1 cellular context compared by ENCODE assay signal in the genomic region with DNA sequence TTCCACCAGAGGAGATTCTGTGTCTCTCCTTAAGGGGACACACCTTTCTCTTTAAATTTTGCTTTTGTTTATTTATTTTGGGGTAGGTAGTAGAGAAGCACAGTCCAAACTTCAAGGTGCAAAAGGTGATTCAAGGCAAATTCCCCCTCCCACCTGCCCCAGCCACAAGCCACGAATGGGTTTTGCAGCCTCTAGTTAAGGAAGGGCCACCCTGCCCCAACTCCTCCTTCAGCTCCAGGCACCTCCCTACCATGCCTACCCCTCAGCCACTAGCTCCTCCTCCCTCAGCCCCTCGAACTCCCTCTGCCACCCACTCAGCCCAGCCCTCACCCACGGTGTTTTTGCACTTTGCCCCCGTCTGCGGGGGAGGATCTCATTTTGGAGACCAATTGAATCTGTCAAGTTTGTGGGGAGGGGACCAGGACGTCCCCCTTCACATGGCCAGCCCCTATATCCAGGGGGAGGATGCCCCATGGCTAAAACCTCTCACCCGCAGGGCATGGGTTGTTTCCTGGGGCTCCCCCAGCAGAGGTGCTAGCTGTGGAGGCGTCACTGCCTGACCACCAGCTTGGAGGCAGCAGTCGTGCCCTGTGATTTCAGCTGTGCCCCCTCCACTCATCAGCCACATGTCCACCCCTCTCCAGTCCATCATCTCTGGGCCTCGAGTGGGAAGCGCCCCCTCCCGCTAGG.
TF ChIP-seq lines count a peak whose summit lies in the region.

No MANE protein-coding gene starts in this region.

TF ChIP-seq in HepG2, 621 proteins besides CTCF, POLR2A, EP300 and RAD21 (continued from another document and continues in another):
- peak; percentile 97 for TF ChIP-seq NCOR1 (IDR thresholded peaks at IDR 0.05; ENCODE audit: borderline replicate concordance, low read length)
- TF ChIP-seq, protein P1, sequence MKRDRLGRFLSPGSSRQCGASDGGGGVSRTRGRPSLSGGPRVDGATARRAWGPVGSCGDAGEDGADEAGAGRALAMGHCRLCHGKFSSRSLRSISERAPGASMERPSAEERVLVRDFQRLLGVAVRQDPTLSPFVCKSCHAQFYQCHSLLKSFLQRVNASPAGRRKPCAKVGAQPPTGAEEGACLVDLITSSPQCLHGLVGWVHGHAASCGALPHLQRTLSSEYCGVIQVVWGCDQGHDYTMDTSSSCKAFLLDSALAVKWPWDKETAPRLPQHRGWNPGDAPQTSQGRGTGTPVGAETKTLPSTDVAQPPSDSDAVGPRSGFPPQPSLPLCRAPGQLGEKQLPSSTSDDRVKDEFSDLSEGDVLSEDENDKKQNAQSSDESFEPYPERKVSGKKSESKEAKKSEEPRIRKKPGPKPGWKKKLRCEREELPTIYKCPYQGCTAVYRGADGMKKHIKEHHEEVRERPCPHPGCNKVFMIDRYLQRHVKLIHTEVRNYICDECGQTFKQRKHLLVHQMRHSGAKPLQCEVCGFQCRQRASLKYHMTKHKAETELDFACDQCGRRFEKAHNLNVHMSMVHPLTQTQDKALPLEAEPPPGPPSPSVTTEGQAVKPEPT (CRISPR knock-in tag; IDR thresholded peaks at IDR 0.05; ENCODE audit: low read depth), result 0 out of 2 replicates have a peak, but pooled peaks have one; percentile 72
- TF ChIP-seq HOXD1 (CRISPR knock-in tag; IDR thresholded peaks at IDR 0.05), result no peak
- TF ChIP-seq XRCC5 (optimal IDR thresholded peaks at IDR 0.05; ENCODE audit: low read length), result peak; percentile 11
- TF ChIP-seq NCOA1 (CRISPR knock-in tag; IDR thresholded peaks at IDR 0.05), result peak; percentile 41; the same call in 1 of the 2 replicates
- 0 out of 2 replicates have a peak, but pooled peaks have one; percentile 8 for TF ChIP-seq MAZ (IDR thresholded peaks at IDR 0.05; ENCODE audit: borderline replicate concordance, low read depth, low read length)
- TF ChIP-seq MAZ (CRISPR knock-in tag; IDR thresholded peaks at IDR 0.05; ENCODE audit: low read depth), result peak; percentile 67
- TF ChIP-seq ZNF337 (CRISPR knock-in tag; IDR thresholded peaks at IDR 0.05; ENCODE audit: borderline replicate concordance, low read depth), result no peak
- no peak for TF ChIP-seq ZNF432 (CRISPR knock-in tag; IDR thresholded peaks at IDR 0.05; ENCODE audit: borderline replicate concordance)
- TF ChIP-seq CBX5 (CRISPR knock-in tag; IDR thresholded peaks at IDR 0.05; ENCODE audit: borderline replicate concordance), result no peak
- TF ChIP-seq ZFP82 (CRISPR knock-in tag; IDR thresholded peaks at IDR 0.05; ENCODE audit: borderline replicate concordance), result no peak
- 0 out of 2 replicates have a peak, but pooled peaks have one; percentile 18 for TF ChIP-seq EED (CRISPR knock-in tag; IDR thresholded peaks at IDR 0.05)
- no peak for TF ChIP-seq BRD4 (CRISPR knock-in tag; IDR thresholded peaks at IDR 0.05)
- TF ChIP-seq NBN (conservative IDR thresholded peaks at IDR 0.05), result no peak
- TF ChIP-seq, protein P2, sequence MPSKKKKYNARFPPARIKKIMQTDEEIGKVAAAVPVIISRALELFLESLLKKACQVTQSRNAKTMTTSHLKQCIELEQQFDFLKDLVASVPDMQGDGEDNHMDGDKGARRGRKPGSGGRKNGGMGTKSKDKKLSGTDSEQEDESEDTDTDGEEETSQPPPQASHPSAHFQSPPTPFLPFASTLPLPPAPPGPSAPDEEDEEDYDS (CRISPR knock-in tag; IDR thresholded peaks at IDR 0.05), result no peak
- TF ChIP-seq, protein P3, sequence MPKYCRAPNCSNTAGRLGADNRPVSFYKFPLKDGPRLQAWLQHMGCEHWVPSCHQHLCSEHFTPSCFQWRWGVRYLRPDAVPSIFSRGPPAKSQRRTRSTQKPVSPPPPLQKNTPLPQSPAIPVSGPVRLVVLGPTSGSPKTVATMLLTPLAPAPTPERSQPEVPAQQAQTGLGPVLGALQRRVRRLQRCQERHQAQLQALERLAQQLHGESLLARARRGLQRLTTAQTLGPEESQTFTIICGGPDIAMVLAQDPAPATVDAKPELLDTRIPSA (CRISPR knock-in tag; IDR thresholded peaks at IDR 0.05; ENCODE audit: borderline replicate concordance), result no peak
- TF ChIP-seq, protein P4, sequence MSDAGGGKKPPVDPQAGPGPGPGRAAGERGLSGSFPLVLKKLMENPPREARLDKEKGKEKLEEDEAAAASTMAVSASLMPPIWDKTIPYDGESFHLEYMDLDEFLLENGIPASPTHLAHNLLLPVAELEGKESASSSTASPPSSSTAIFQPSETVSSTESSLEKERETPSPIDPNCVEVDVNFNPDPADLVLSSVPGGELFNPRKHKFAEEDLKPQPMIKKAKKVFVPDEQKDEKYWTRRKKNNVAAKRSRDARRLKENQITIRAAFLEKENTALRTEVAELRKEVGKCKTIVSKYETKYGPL (CRISPR knock-in tag; IDR thresholded peaks at IDR 0.05), result no peak
- TF ChIP-seq FLYWCH1 (CRISPR knock-in tag; IDR thresholded peaks at IDR 0.05), result no peak
- 0 out of 2 replicates have a peak, but pooled peaks have one; percentile 29 for TF ChIP-seq KLF13 (CRISPR knock-in tag; IDR thresholded peaks at IDR 0.05)
- peak; percentile 67 for TF ChIP-seq ASH2L (IDR thresholded peaks at IDR 0.05; ENCODE audit: insufficient read length, low read depth, low read length)
- TF ChIP-seq ZNF333 (CRISPR knock-in tag; IDR thresholded peaks at IDR 0.05; ENCODE audit: borderline replicate concordance), result no peak
- TF ChIP-seq, protein P5, sequence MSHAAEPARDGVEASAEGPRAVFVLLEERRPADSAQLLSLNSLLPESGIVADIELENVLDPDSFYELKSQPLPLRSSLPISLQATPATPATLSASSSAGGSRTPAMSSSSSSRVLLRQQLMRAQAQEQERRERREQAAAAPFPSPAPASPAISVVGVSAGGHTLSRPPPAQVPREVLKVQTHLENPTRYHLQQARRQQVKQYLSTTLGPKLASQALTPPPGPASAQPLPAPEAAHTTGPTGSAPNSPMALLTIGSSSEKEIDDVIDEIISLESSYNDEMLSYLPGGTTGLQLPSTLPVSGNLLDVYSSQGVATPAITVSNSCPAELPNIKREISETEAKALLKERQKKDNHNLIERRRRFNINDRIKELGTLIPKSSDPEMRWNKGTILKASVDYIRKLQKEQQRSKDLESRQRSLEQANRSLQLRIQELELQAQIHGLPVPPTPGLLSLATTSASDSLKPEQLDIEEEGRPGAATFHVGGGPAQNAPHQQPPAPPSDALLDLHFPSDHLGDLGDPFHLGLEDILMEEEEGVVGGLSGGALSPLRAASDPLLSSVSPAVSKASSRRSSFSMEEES (CRISPR knock-in tag; IDR thresholded peaks at IDR 0.05), result no peak
- TF ChIP-seq, protein P6, sequence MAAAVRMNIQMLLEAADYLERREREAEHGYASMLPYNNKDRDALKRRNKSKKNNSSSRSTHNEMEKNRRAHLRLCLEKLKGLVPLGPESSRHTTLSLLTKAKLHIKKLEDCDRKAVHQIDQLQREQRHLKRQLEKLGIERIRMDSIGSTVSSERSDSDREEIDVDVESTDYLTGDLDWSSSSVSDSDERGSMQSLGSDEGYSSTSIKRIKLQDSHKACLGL (CRISPR knock-in tag; IDR thresholded peaks at IDR 0.05), result no peak
- TF ChIP-seq ARNTL (CRISPR knock-in tag; IDR thresholded peaks at IDR 0.05), result no peak
- no peak for TF ChIP-seq GPN1 (CRISPR knock-in tag; IDR thresholded peaks at IDR 0.05; ENCODE audit: borderline replicate concordance)
- TF ChIP-seq KLF15 (CRISPR knock-in tag; IDR thresholded peaks at IDR 0.05; ENCODE audit: borderline replicate concordance), result no peak
- no peak for TF ChIP-seq NFIB (CRISPR knock-in tag; IDR thresholded peaks at IDR 0.05; ENCODE audit: borderline replicate concordance)
- TF ChIP-seq TOE1 (CRISPR knock-in tag; IDR thresholded peaks at IDR 0.05), result 0 out of 2 replicates have a peak, but pooled peaks have one; percentile 37
- TF ChIP-seq ZEB1 (IDR thresholded peaks at IDR 0.05; ENCODE audit: insufficient replicate concordance, low read depth), result peak; percentile 59
- TF ChIP-seq, protein P7, sequence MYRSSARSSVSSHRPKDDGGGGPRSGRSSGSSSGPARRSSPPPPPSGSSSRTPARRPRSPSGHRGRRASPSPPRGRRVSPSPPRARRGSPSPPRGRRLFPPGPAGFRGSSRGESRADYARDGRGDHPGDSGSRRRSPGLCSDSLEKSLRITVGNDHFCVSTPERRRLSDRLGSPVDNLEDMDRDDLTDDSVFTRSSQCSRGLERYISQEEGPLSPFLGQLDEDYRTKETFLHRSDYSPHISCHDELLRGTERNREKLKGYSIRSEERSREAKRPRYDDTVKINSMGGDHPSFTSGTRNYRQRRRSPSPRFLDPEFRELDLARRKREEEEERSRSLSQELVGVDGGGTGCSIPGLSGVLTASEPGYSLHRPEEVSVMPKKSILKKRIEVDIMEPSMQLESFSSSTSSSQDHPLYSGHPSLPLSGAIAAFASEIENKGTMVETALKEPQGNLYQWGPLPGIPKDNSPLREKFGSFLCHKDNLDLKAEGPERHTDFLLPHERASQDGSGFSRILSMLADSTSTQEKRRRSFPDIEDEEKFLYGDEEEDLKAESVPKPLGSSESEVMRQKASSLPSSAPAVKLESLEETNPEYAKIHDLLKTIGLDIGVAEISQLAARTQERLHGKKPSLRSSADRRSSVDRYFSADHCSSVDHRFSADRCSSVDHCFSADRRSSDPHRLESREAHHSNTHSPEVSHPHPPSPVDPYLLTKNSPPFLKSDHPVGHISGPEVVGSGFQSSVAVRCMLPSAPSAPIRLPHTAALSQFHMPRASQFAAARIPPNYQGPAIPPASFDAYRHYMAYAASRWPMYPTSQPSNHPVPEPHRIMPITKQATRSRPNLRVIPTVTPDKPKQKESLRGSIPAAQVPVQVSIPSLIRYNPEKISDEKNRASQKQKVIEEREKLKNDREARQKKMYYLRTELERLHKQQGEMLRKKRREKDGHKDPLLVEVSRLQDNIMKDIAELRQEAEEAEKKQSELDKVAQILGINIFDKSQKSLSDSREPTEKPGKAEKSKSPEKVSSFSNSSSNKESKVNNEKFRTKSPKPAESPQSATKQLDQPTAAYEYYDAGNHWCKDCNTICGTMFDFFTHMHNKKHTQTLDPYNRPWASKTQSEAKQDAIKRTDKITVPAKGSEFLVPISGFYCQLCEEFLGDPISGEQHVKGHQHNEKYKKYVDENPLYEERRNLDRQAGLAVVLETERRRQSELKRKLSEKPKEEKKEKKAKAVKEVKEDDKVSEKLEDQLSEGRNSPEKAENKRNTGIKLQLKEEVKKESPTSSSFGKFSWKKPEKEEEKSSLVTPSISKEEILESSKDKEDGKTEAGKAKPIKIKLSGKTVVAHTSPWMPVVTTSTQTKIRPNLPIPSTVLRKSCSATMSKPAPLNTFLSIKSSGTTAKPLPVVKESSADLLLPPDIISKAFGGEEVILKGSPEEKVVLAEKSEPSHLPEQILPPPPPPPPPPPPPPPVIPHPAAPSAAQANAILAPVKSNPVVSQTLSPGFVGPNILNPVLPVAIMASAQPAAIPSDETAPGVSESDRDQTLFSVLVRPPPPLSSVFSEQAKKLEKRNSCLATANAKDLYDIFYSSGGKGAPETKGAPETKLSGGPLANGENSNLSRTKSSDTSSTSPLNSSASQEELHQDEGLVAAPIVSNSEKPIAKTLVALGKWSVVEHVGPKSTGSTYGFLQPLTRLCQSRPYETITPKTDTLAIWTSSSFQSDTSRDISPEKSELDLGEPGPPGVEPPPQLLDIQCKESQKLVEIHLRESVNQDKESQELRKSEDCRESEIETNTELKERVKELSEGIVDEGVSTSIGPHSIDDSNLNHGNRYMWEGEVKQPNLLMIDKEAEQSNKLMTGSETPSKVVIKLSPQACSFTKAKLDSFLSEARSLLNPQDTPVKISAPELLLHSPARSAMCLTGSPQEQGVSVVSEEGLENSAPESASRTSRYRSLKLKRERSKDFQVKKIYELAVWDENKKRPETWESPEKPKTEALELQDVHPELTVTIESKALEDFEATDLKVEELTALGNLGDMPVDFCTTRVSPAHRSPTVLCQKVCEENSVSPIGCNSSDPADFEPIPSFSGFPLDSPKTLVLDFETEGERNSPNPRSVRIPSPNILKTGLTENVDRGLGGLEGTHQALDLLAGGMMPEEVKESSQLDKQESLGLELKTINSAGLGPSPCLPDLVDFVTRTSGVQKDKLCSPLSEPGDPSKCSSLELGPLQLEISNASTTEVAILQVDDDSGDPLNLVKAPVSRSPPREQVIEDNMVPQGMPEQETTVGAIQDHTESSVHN (CRISPR knock-in tag; IDR thresholded peaks at IDR 0.05), result no peak
